27 cellular contexts compared by ENCODE assay signal in the genomic region with DNA sequence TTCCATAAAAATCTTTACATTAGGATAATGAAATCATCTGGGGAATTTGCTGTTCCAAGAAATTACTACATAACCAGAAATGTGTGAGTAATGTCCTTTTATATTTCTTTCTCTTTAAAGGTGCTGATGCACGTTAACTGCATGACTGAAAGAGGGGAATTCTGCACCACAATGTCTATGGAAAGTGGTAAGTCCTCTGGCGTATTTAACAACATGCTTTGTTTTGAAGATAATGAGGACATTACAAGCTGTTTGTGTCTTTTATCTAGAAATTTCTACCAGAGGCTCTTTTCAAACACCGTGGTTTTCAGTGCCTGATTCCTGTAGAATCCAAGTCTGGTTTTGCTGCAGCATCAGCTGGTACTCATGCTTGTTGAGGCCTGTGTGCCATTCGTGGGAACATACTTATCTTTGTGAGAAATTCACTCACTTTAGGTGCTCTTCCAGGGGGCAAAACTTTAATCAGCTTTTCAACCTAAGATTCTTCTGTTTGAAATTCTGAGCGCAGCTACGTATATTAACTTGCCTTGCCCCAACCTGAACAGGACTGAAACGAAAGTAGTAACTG.
A peak's percentile ranks its signal among the peaks of the same experiment; 100 is the strongest.
DNase-seq lines count a peak whose midpoint lies in the region; ATAC-seq and TF ChIP-seq lines count a peak whose summit lies in the region.
"Had no signal": no experiment of that assay in that cellular context is flagged by ENCODE, and none has a peak within 500 bp of the region (broad histone marks: within the 10 kb centered on the region; RNA-seq: fewer than 3 reads in every experiment).

No MANE protein-coding gene starts in this region.

- no peak overlapping the region for H3K4me3 ChIP-seq in HUES48 (ENCODE audit: low read depth, low read length)
- H3K4me3 ChIP-seq in neural progenitor cell, result no peak overlapping the region
- H3K4me3 ChIP-seq: left ventricle myocardium inferior, upper lobe of right lung had no signal

- H4K20me1 ChIP-seq in neural progenitor cell (ENCODE audit: low read depth), result no peaks in the 10 kb centered on the region

- H3K4me3 Mint-ChIP-seq in neural progenitor cell, result no peak overlapping the region
- H3K4me3 Mint-ChIP-seq: brain; naive thymus-derived CD8-positive, alpha-beta T cell; stimulated activated effector memory CD8-positive, alpha-beta T cell treated with anti-CD3 and anti-CD28 coated beads, Interleukin-12 subunit alpha, Interleukin-12 subunit beta, amount 100 ng/mL, for 72 hours had no signal

- H2AFZ ChIP-seq in neural progenitor cell (replicated peaks), result no peak overlapping the region

- H3K9me3 ChIP-seq in HUES48 (ENCODE audit: control insufficient read depth, insufficient read depth, low read length) (no peaks in the 10 kb centered on the region), neural progenitor cell (ENCODE audit: low read depth) (no peaks in the 10 kb centered on the region)
- H3K9me3 ChIP-seq: upper lobe of right lung had no signal

- DNase-seq in amniotic epithelial cell (ENCODE audit: low read depth) (peak; percentile 49), fibroblast of peridontal ligament (ENCODE audit: extremely low read depth) (peak; percentile 3), neural progenitor cell (ENCODE audit: low spot score) (peak; percentile 77), G401 (ENCODE audit: low spot score) (no peak), activated gamma-delta T cell treated with Interleukin-2 at 50 U/mL for 16 hours (no peak)
- no peak for DNase-seq in activated CD4-positive, alpha-beta T cell treated with anti-CD3 and anti-CD28 coated beads, Interleukin-2, amount 50 U/mL, for 4 hours
- DNase-seq: activated CD4-positive, alpha-beta T cell treated with anti-CD3 and anti-CD28 coated beads for 4 hours; activated CD8-positive, alpha-beta memory T cell treated with anti-CD3 and anti-CD28 coated beads for 24 hours; activated gamma-delta T cell; DMS153; effector CD4-positive, alpha-beta T cell; erythroblast; foreskin melanocyte; left ventricle myocardium inferior; midbrain; naive thymus-derived CD8-positive, alpha-beta T cell; NCI-H1436; NCI-H446; NCI-H82; right cardiac atrium; stimulated activated CD4-positive, alpha-beta T cell treated with anti-CD3 and anti-CD28 coated beads, Interleukin-12 subunit alpha, Interleukin-12 subunit beta, amount 100 ng/mL, for 4 hours; stimulated activated CD4-positive, alpha-beta T cell treated with anti-CD3 and anti-CD28 coated beads, Interleukin-4, amount 100 ng/mL, for 1 hour; upper lobe of right lung had no signal

- H3K9me3 Mint-ChIP-seq in neural progenitor cell, result peaks cover 45% of the 10 kb centered on the region

- peaks cover 22% of the 10 kb centered on the region for H3K4me1 Mint-ChIP-seq in neural progenitor cell
- H3K4me1 Mint-ChIP-seq: brain; naive thymus-derived CD8-positive, alpha-beta T cell; stimulated activated effector memory CD8-positive, alpha-beta T cell treated with anti-CD3 and anti-CD28 coated beads, Interleukin-12 subunit alpha, Interleukin-12 subunit beta, amount 100 ng/mL, for 72 hours had no signal

- no peaks in the 10 kb centered on the region for H3K79me2 ChIP-seq in neural progenitor cell (ENCODE audit: low read depth)

- H3K27ac ChIP-seq in HUES48 (ENCODE audit: low read depth, low read length), result peak overlapping the region; percentile 45
- H3K27ac ChIP-seq in neural progenitor cell, result peak overlapping the region; percentile 73
- H3K27ac ChIP-seq: left ventricle myocardium inferior, upper lobe of right lung had no signal

- no peak overlapping the region for H3K27ac Mint-ChIP-seq in neural progenitor cell
- H3K27ac Mint-ChIP-seq: brain; naive thymus-derived CD8-positive, alpha-beta T cell; stimulated activated effector memory CD8-positive, alpha-beta T cell treated with anti-CD3 and anti-CD28 coated beads, Interleukin-12 subunit alpha, Interleukin-12 subunit beta, amount 100 ng/mL, for 72 hours had no signal

- TF ChIP-seq CTCF in neural progenitor cell (IDR thresholded peaks at IDR 0.05), result no peak

- ATAC-seq in GM21737 (IDR thresholded peaks at IDR 0.05; ENCODE audit: unreplicated experiment), result no peak
- ATAC-seq: naive thymus-derived CD8-positive, alpha-beta T cell; right cardiac atrium; stimulated activated effector memory CD8-positive, alpha-beta T cell treated with anti-CD3 and anti-CD28 coated beads, Interleukin-12 subunit alpha, Interleukin-12 subunit beta, amount 100 ng/mL, for 72 hours; upper lobe of right lung had no signal

- H3K9ac ChIP-seq in HUES48 (ENCODE audit: low read depth, low read length) (no peak overlapping the region), neural progenitor cell (no peak overlapping the region)

- peaks cover 14% of the 10 kb centered on the region for H3K4me1 ChIP-seq in HUES48 (ENCODE audit: control insufficient read depth, insufficient read depth, low read length)
- H3K4me1 ChIP-seq in neural progenitor cell, result peaks cover 34% of the 10 kb centered on the region
- H3K4me1 ChIP-seq: left ventricle myocardium inferior, upper lobe of right lung had no signal

- H3K27me3 Mint-ChIP-seq in neural progenitor cell (ENCODE audit: insufficient read depth, low read depth), result peaks cover 2% of the 10 kb centered on the region
- H3K27me3 Mint-ChIP-seq: brain had no signal

- peaks cover 17% of the 10 kb centered on the region for H3K36me3 Mint-ChIP-seq in neural progenitor cell
- H3K36me3 Mint-ChIP-seq: brain; naive thymus-derived CD8-positive, alpha-beta T cell; stimulated activated effector memory CD8-positive, alpha-beta T cell treated with anti-CD3 and anti-CD28 coated beads, Interleukin-12 subunit alpha, Interleukin-12 subunit beta, amount 100 ng/mL, for 72 hours had no signal

- H3K27me3 ChIP-seq in HUES48 (ENCODE audit: control insufficient read depth, insufficient read depth, low read length) (no peaks in the 10 kb centered on the region), neural progenitor cell (no peaks in the 10 kb centered on the region)
- H3K27me3 ChIP-seq: upper lobe of right lung had no signal

- no peaks in the 10 kb centered on the region for H3F3A ChIP-seq in neural progenitor cell (ENCODE audit: low read depth)

- H3K4me2 ChIP-seq in neural progenitor cell, result peak overlapping the region; percentile 14

- in situ Hi-C loops in G401 (cut with HindIII; ENCODE audit: low sequenced_read_pairs), result no loop called here

- H3K36me3 ChIP-seq in HUES48 (ENCODE audit: control insufficient read depth, insufficient read depth, low read length) (no peaks in the 10 kb centered on the region), neural progenitor cell (no peaks in the 10 kb centered on the region)
- H3K36me3 ChIP-seq: left ventricle myocardium inferior, upper lobe of right lung had no signal

Comparison
In these comparisons a context has a peak if more than half of its experiments do, and no peak if none do; other contexts are left out.
1. DNase-seq: peak in amniotic epithelial cell (single experiment), fibroblast of peridontal ligament (single experiment) and neural progenitor cell (single experiment); none in G401 (single experiment), activated gamma-delta T cell treated with Interleukin-2 at 50 U/mL for 16 hours (single experiment) and activated CD4-positive, alpha-beta T cell treated with anti-CD3 and anti-CD28 coated beads, Interleukin-2, amount 50 U/mL, for 4 hours (0 of 2).